ENCODE assay signal across 13 cellular contexts in the genomic region with DNA sequence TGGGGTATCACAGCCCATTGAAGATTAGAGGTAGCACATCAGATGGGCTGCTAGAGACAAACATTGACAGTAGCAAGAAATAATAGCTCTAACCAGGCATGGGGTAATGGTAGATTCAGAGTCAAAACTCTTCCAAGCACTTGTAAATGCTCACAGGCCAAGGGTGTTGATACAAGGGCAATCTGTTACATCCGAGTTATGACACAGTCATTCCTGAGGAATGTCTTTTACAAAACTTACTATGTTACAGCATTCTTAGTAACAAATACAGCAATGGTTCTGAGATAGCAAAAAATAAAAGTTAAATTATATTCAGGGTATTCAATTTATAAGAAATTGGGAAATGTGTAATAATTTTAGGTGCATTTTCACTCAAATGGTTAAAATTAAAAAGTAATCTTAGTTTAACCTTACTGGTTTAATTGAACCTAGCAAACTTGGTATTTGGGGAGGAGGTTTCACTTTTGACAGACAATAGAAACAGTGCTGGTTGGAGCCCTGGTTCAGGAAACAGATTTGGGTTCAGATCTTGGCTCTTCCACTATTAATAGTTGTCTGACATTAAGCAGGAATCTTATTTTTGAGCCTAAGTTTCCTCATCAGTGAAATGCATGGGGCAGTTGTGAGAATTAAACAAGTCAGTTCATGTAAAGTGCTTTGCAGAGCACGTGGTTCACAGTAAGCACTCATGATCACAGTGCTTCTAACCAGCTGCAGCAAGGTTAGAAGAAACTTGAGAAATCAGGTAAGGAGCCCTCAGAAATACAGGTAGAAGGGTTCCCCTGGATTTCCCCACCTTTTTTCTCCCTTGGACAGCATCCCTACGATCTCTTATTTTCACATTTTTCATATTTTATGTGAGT. TPM values are rescaled to one million over a fixed set of nuclear protein-coding genes. Genes with fewer than 3 reads are reported as not detected.
DNase-seq lines count a peak whose midpoint lies in the region; FAIRE-seq and TF ChIP-seq lines count a peak whose summit lies in the region.
"Had no signal": no experiment of that assay in that cellular context is flagged by ENCODE, and none has a peak within 500 bp of the region (broad histone marks: within the 10 kb centered on the region; RNA-seq: fewer than 3 reads in every experiment).

No MANE protein-coding gene starts in this region.

- no peaks in the 10 kb centered on the region for H3K9me1 ChIP-seq in endothelial cell of umbilical vein (replicated peaks; ENCODE audit: control insufficient read depth, extremely low read depth, insufficient read depth, low read length)

- H3K27ac ChIP-seq in MM.1S (ENCODE audit: low read length) (peak overlapping the region; percentile 40; the same call in 1 of the 2 replicates), endothelial cell of umbilical vein (ENCODE audit: insufficient read depth, low read depth, low read length) (peak overlapping the region; percentile 93)

- CTCF ChIA-PET in endothelial cell of umbilical vein (lab: Charles Lee) = interaction anchor here (0.6 to 1.6 kb wide), 5 partner anchors 52 to 325 kb away, joined by 3 to 9 read pairs (median 3); partner anchors contain the start of gene KDM4A

- no peak for TF ChIP-seq POLR2A in endothelial cell of umbilical vein (IDR thresholded peaks at IDR 0.05; ENCODE audit: low read depth, low read length)

- POLR2A ChIA-PET in endothelial cell of umbilical vein (lab: Charles Lee) = interaction anchor here (1.8 kb wide), 1 partner anchor 62 kb away, joined by 7 read pairs; the partner anchor contains the start of gene KDM4A

- H3K4me3 ChIP-seq in MM.1S (ENCODE audit: low read length) = peak overlapping the region; percentile 31; the same call in 1 of the 2 replicates
- peak overlapping the region in 1 of 3 experiments; percentile 44 for H3K4me3 ChIP-seq in endothelial cell of umbilical vein (replicated peaks in 1 of 3; ENCODE audit: insufficient read depth in 1 of 3, low read depth in 1 of 3, low read length in 3 of 3)

- no peak for TF ChIP-seq CTCF in MM.1S (IDR thresholded peaks at IDR 0.05; ENCODE audit: low read length)
- TF ChIP-seq CTCF in endothelial cell of umbilical vein (IDR thresholded peaks at IDR 0.05; ENCODE audit: extremely low read depth in 1 of 2, insufficient read depth in 1 of 2, low read depth in 1 of 2, low read length in 2 of 2) = no peak

- H2AFZ ChIP-seq in MM.1S (ENCODE audit: low read length) (peak overlapping the region; percentile 49), endothelial cell of umbilical vein (ENCODE audit: low read depth, low read length) (no peak overlapping the region)

- peaks cover 40% of the 10 kb centered on the region for H3K4me1 ChIP-seq in MM.1S (ENCODE audit: low read length)
- peaks cover 43% of the 10 kb centered on the region for H3K4me1 ChIP-seq in endothelial cell of umbilical vein (ENCODE audit: control insufficient read depth, extremely low read depth, insufficient read depth, low read length)

- H3K4me2 ChIP-seq in MM.1S (ENCODE audit: low read depth, low read length) = peak overlapping the region; percentile 65
- H3K4me2 ChIP-seq in endothelial cell of umbilical vein (ENCODE audit: insufficient read depth, low read length) = peak overlapping the region; percentile 80

- no peaks in the 10 kb centered on the region for H3K9me3 ChIP-seq in MM.1S (replicated peaks; ENCODE audit: insufficient read depth, low read length)
- H3K9me3 ChIP-seq in endothelial cell of umbilical vein (replicated peaks; ENCODE audit: control insufficient read depth, insufficient read depth, low read length) = no peaks in the 10 kb centered on the region

- H3K27me3 ChIP-seq in MM.1S (replicated peaks; ENCODE audit: insufficient read depth, low read length) = no peaks in the 10 kb centered on the region
- no peaks in the 10 kb centered on the region for H3K27me3 ChIP-seq in endothelial cell of umbilical vein (ENCODE audit: control insufficient read depth in 2 of 2, insufficient read depth in 2 of 2, low read length in 2 of 2)

- peak; percentile 85 for FAIRE-seq in endothelial cell of umbilical vein (lab: Jason Lieb, UNC)
- FAIRE-seq: HepG2 had no signal

- H3K9ac ChIP-seq in MM.1S (ENCODE audit: low read length) (peak overlapping the region; percentile 24; the same call in 1 of the 2 replicates), endothelial cell of umbilical vein (replicated peaks; ENCODE audit: extremely low read depth, insufficient read depth, low read length) (peak overlapping the region; percentile 55)

- BruUV-seq in endothelial cell of umbilical vein (replicated peaks; lab: Mats Ljungman, UMichigan) = no TSS peak

- H4K20me1 ChIP-seq in MM.1S (ENCODE audit: insufficient read depth, low read length) (no peaks in the 10 kb centered on the region), endothelial cell of umbilical vein (replicated peaks; ENCODE audit: control insufficient read depth, extremely low read depth, insufficient read depth, low read length) (no peaks in the 10 kb centered on the region)

- H3K79me2 ChIP-seq in MM.1S (ENCODE audit: low read length) (peaks cover 29% of the 10 kb centered on the region), endothelial cell of umbilical vein (ENCODE audit: control insufficient read depth, insufficient read depth, low read length) (peaks cover 53% of the 10 kb centered on the region)

- dilution Hi-C loops in endothelial cell of umbilical vein (cut with MboI; ENCODE audit: extremely low pct_ligation_motif_present, low sequenced_read_pairs) = no loop called here

- H3K36me3 ChIP-seq in MM.1S (replicated peaks; ENCODE audit: insufficient read depth, low read length) (no peaks in the 10 kb centered on the region), endothelial cell of umbilical vein (ENCODE audit: control insufficient read depth in 2 of 2, extremely low read depth in 1 of 2, insufficient read depth in 2 of 2, low read length in 2 of 2) (no peaks in the 10 kb centered on the region)

- intact Hi-C loops in endothelial cell of umbilical vein (cut with micrococcal nuclease) (loop anchor here (1.0 to 5.0 kb wide), 4 partner anchors 235 to 504 kb away; partner anchors contain the start of gene IPO13), head of caudate nucleus (cut with DNase I) (no loop called here)

- no peaks in the 10 kb centered on the region for H3K9me2 ChIP-seq in MM.1S (replicated peaks; ENCODE audit: insufficient read depth, low read length)

- peaks cover 16% of the 10 kb centered on the region for H3F3A ChIP-seq in MM.1S (ENCODE audit: insufficient read depth, low read length)

- in situ Hi-C loops in Caki2 (cut with HindIII; ENCODE audit: low pct_unique_long_range_greater_than_20kb, low sequenced_read_pairs) = no loop called here

- DNase-seq in Caki2 (ENCODE audit: low read depth) = peak; percentile 12
- DNase-seq in MM.1S = peak; percentile 33
- peak; percentile 66 for DNase-seq in endothelial cell of umbilical vein (ENCODE audit: low read depth, low spot score)
- peak; percentile 43 for DNase-seq in myocyte (ENCODE audit: low read depth)
- no peak for DNase-seq in nucleus accumbens (lab: John Stamatoyannopoulos, UW)
- DNase-seq in NCI-H526 (lab: John Stamatoyannopoulos, UW) = no peak
- no peak for DNase-seq in head of caudate nucleus
- no peak for DNase-seq in NCI-H1436 (lab: John Stamatoyannopoulos, UW)
- DNase-seq: Calu3; NCI-H2081; stimulated activated CD4-positive, alpha-beta T cell treated with anti-CD3 and anti-CD28 coated beads, Interleukin-15, amount 100 ng/mL, for 24 hours; stimulated activated naive CD8-positive, alpha-beta T cell treated with anti-CD3 and anti-CD28 coated beads, Interleukin-15, Interleukin-2, amounts not matched to agents 100 U/mL and 50 U/mL, for 24 hours had no signal

TF ChIP-seq in endothelial cell of umbilical vein, 7 proteins besides CTCF, POLR2A, EP300 and RAD21:
- TF ChIP-seq EZH2 (IDR thresholded peaks at IDR 0.05; ENCODE audit: borderline replicate concordance, low read depth, low read length, severe bottlenecking) (no peak), GATA2 (IDR thresholded peaks at IDR 0.05; ENCODE audit: insufficient read depth, insufficient read length, low read depth, low read length) (no peak), MAX (IDR thresholded peaks at IDR 0.05; ENCODE audit: insufficient read depth, insufficient read length) (peak; percentile 51), POLR2AphosphoS5 (IDR thresholded peaks at IDR 0.05; ENCODE audit: insufficient read depth, low read depth, low read length) (peak; percentile 3), FOS (IDR thresholded peaks at IDR 0.05; ENCODE audit: borderline replicate concordance, insufficient read depth, low read length) (peak; percentile 53), JUN (IDR thresholded peaks at IDR 0.05; ENCODE audit: borderline replicate concordance, insufficient read depth, insufficient read length, low read depth) (peak; percentile 87)

RNA-seq across cellular contexts. Expression of gene ST3GAL3, which starts 4.4 kb away (rescaled TPM):
- 18.0 and 28.2 TPM in 2 replicates for total RNA-seq in Caki2 (2014; rRNA removed; shearing (Covaris generic); ENCODE audit: low replicate concordance)
- total RNA-seq in endothelial cell of umbilical vein = 27.9 and 35.8 TPM in 2 replicates
- polyA plus RNA-seq in endothelial cell of umbilical vein = 14.3 TPM in 2 replicates
- polyA plus RNA-seq in endothelial cell of umbilical vein (2011; cell fraction: cytosol; rRNA removed) = 15.9 and 17.4 TPM in 2 replicates
- polyA plus RNA-seq in endothelial cell of umbilical vein (2011; cell fraction: nucleus; rRNA removed) = 33.3 and 34.6 TPM in 2 replicates
- 13.7 and 14.9 TPM in 2 replicates for polyA plus RNA-seq in endothelial cell of umbilical vein (2012)
- polyA minus RNA-seq in endothelial cell of umbilical vein = 28.5 and 34.0 TPM in 2 replicates
- polyA minus RNA-seq in endothelial cell of umbilical vein (2011; cell fraction: cytosol; rRNA and poly(A)+ RNA removed) = 6.5 TPM
- polyA minus RNA-seq in endothelial cell of umbilical vein (2011; cell fraction: nucleus; rRNA and poly(A)+ RNA removed) = 33.9 and 46.2 TPM in 2 replicates
- 29.2 and 33.7 TPM in 2 replicates for total RNA-seq in myocyte
- polyA plus RNA-seq in myocyte (2012) = 31.3 TPM

Comparison
In these comparisons a context has a peak if more than half of its experiments do, and no peak if none do; other contexts are left out.
1. DNase-seq: peak in Caki2 (single experiment), MM.1S (single experiment), endothelial cell of umbilical vein (single experiment) and myocyte (single experiment); none in nucleus accumbens (0 of 56), NCI-H526 (0 of 2), head of caudate nucleus (0 of 42) and NCI-H1436 (single experiment).